In the genomic region with DNA sequence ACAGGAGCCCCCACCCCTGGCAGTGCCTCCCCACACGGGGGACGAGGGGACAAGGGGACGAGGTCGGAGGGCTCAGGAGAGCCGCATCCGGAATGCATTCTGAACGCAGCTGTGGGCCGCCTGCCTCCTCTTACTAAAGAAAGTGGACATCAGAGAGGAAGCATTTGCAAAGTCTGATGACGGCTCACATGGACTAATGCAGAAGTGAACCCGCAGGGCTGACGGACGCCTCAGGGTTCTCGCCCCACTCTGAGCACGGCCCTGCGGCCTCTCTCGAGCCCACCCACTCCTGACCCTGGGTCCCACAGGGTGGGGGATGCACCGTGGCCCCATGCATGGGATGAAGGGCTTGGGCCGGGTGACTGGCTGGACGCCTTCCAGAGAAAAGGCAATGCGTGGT, we compare ENCODE assay signal across 16 cellular contexts. TPM values are rescaled to one million over a fixed set of nuclear protein-coding genes. Genes with fewer than 3 reads are reported as not detected.
DNase-seq lines count a peak whose midpoint lies in the region; ATAC-seq and TF ChIP-seq lines count a peak whose summit lies in the region.
"Had no signal": no experiment of that assay in that cellular context is flagged by ENCODE, and none has a peak within 500 bp of the region (broad histone marks: within the 10 kb centered on the region; RNA-seq: fewer than 3 reads in every experiment).

No MANE protein-coding gene starts in this region.

- H3K4me3 ChIP-seq in uterus: no peak overlapping the region
- H3K4me3 ChIP-seq: SJSA1 had no signal

- peak overlapping the region; percentile 94 to 96 for H3K27ac Mint-ChIP-seq in effector memory CD8-positive, alpha-beta T cell
- H3K27ac Mint-ChIP-seq in natural killer cell: peak overlapping the region; percentile 95 to 96
- H3K27ac Mint-ChIP-seq: activated naive CD8-positive, alpha-beta T cell treated with anti-CD3 and anti-CD28 coated beads, Interleukin-2, amount 50 U/mL, for 24 hours had no signal

- H3K4me3 Mint-ChIP-seq in effector memory CD8-positive, alpha-beta T cell: peak overlapping the region; percentile 97 to 99
- peak overlapping the region; percentile 87 for H3K4me3 Mint-ChIP-seq in natural killer cell
- H3K4me3 Mint-ChIP-seq: activated naive CD8-positive, alpha-beta T cell treated with anti-CD3 and anti-CD28 coated beads, Interleukin-2, amount 50 U/mL, for 24 hours had no signal

- no peaks in the 10 kb centered on the region for H3K36me3 ChIP-seq in uterus

- intact Hi-C loops in natural killer cell (cut with micrococcal nuclease) (loop anchor here (2.0 to 10.0 kb wide), 2 partner anchors 19 to 413 kb away; no protein-coding TSS in a partner anchor), uterus (cut with DNase I; ENCODE audit: low total_unique reads) (no loop called here)

- H3K4me1 Mint-ChIP-seq in effector memory CD8-positive, alpha-beta T cell (ENCODE audit: low read depth in 2 of 2): peaks cover 83 to 87% of the 10 kb centered on the region in 2 donors
- peaks cover 89 to 97% of the 10 kb centered on the region in 2 donors for H3K4me1 Mint-ChIP-seq in natural killer cell

- H3K27me3 ChIP-seq in uterus: no peaks in the 10 kb centered on the region
- H3K27me3 ChIP-seq: SJSA1 had no signal

- H3K36me3 Mint-ChIP-seq in effector memory CD8-positive, alpha-beta T cell (ENCODE audit: insufficient read depth): peaks cover 76% of the 10 kb centered on the region
- H3K36me3 Mint-ChIP-seq in natural killer cell: no peaks in the 10 kb centered on the region

- H3K27me3 Mint-ChIP-seq in effector memory CD8-positive, alpha-beta T cell: no peaks in the 10 kb centered on the region
- no peaks in the 10 kb centered on the region for H3K27me3 Mint-ChIP-seq in natural killer cell (ENCODE audit: low read depth in 2 of 2)
- H3K27me3 Mint-ChIP-seq: activated naive CD8-positive, alpha-beta T cell treated with anti-CD3 and anti-CD28 coated beads, Interleukin-2, amount 50 U/mL, for 24 hours had no signal

- no peak overlapping the region for H3K27ac ChIP-seq in uterus
- H3K27ac ChIP-seq: SJSA1 had no signal

- ATAC-seq in effector memory CD8-positive, alpha-beta T cell (replicated peaks): no peak
- ATAC-seq in natural killer cell: no peak
- no peak for ATAC-seq in GM18873 (IDR thresholded peaks at IDR 0.05; ENCODE audit: low FRiP score, unreplicated experiment)
- no peak for ATAC-seq in HG02678 (IDR thresholded peaks at IDR 0.05; ENCODE audit: unreplicated experiment)
- ATAC-seq: activated naive CD8-positive, alpha-beta T cell treated with anti-CD3 and anti-CD28 coated beads, Interleukin-2, amount 50 U/mL, for 24 hours had no signal

- H3K9me3 Mint-ChIP-seq in effector memory CD8-positive, alpha-beta T cell: no peaks in the 10 kb centered on the region
- H3K9me3 Mint-ChIP-seq in natural killer cell: no peaks in the 10 kb centered on the region
- H3K9me3 Mint-ChIP-seq: activated naive CD8-positive, alpha-beta T cell treated with anti-CD3 and anti-CD28 coated beads, Interleukin-2, amount 50 U/mL, for 24 hours had no signal

- peak; percentile 37 for DNase-seq in activated effector memory CD4-positive, alpha-beta T cell treated with anti-CD3 and anti-CD28 coated beads, Interleukin-2, amount 50 U/mL, for 16 hours
- DNase-seq in activated effector memory CD4-positive, alpha-beta T cell treated with Interleukin-2 at 50 U/mL for 16 hours: no peak
- DNase-seq in effector memory CD8-positive, alpha-beta T cell: no peak
- DNase-seq in natural killer cell: peak; percentile 14
- peak; percentile 8 to 14 for DNase-seq in uterus
- no peak for DNase-seq in globus pallidus (ENCODE audit: low spot score)
- DNase-seq: activated CD4-positive, alpha-beta T cell treated with anti-CD3 and anti-CD28 coated beads for 48 hours; effector CD8-positive, alpha-beta T cell; mesenchymal stem cell; NCI-H1092 treated with DMSO at 0.1 percent for 48 hours; NCI-H526 treated with DMSO at 0.1 percent for 48 hours; substantia nigra had no signal

- no peaks in the 10 kb centered on the region for H3K9me3 ChIP-seq in uterus
- H3K9me3 ChIP-seq: SJSA1 had no signal

- TF ChIP-seq CTCF in natural killer cell (IDR thresholded peaks at IDR 0.05) (no peak), uterus (IDR thresholded peaks at IDR 0.05) (no peak)

- H3K4me1 ChIP-seq in uterus: peaks cover 0 to 13% of the 10 kb centered on the region in 2 donors

- TF ChIP-seq POLR2A in uterus (IDR thresholded peaks at IDR 0.05): no peak

RNA-seq across cellular contexts. Expression of a gene that starts 5.9 kb away (rescaled TPM):
- total RNA-seq in natural killer cell (100 to 1,000 TPM; 196 to 302 (median 252) TPM), uterus (10 to 100 TPM; 21.5 to 51.0 (median 40.0) TPM)

Comparison
In these comparisons a context has a peak if more than half of its experiments do, and no peak if none do; other contexts are left out.
1. DNase-seq: peak in activated effector memory CD4-positive, alpha-beta T cell treated with anti-CD3 and anti-CD28 coated beads, Interleukin-2, amount 50 U/mL, for 16 hours (single experiment), natural killer cell (single experiment) and uterus (2 of 2); none in activated effector memory CD4-positive, alpha-beta T cell treated with Interleukin-2 at 50 U/mL for 16 hours (single experiment), effector memory CD8-positive, alpha-beta T cell (0 of 3) and globus pallidus (single experiment).